ENCODE assay signal across 24 cellular contexts in genomic region chr14:55957950-55958349, GRCh38.
A peak's percentile ranks its signal among the peaks of the same experiment; 100 is the strongest.
DNase-seq lines count a peak whose midpoint lies in the region; ATAC-seq lines count a peak whose summit lies in the region.
"Had no signal": no experiment of that assay in that cellular context is flagged by ENCODE, and none has a peak within 500 bp of the region (broad histone marks: within the 10 kb centered on the region; RNA-seq: fewer than 3 reads in every experiment).

No MANE protein-coding gene starts in this region.

- ATAC-seq in HG02610 (IDR thresholded peaks at IDR 0.05; ENCODE audit: unreplicated experiment) = no peak
- ATAC-seq: activated CD4-positive, alpha-beta T cell treated with anti-CD3 and anti-CD28 coated beads for 36 hours; CD8-positive, alpha-beta T cell; effector memory CD8-positive, alpha-beta T cell; heart right ventricle; stimulated activated naive CD8-positive, alpha-beta T cell treated with anti-CD3 and anti-CD28 coated beads, Interleukin-15, Interleukin-2, amounts not matched to agents 100 U/mL and 50 U/mL, for 24 hours had no signal

- peaks cover 16% of the 10 kb centered on the region for H3K27me3 Mint-ChIP-seq in activated naive CD4-positive, alpha-beta T cell treated with anti-CD3 and anti-CD28 coated beads, Interleukin-2, amount 10 ng/mL, durations not matched to agents 7 days and 5 days

- H3K9me3 ChIP-seq in HUES48 (ENCODE audit: control insufficient read depth, insufficient read depth, low read length) (no peaks in the 10 kb centered on the region), SJCRH30 (replicated peaks) (no peaks in the 10 kb centered on the region)
- H3K9me3 ChIP-seq: heart right ventricle had no signal

- H3K27ac Mint-ChIP-seq in activated naive CD4-positive, alpha-beta T cell treated with anti-CD3 and anti-CD28 coated beads, Interleukin-2, amount 10 ng/mL, durations not matched to agents 7 days and 5 days = no peak overlapping the region
- H3K27ac Mint-ChIP-seq: activated CD4-positive, alpha-beta T cell treated with anti-CD3 and anti-CD28 coated beads for 36 hours; CD8-positive, alpha-beta T cell; effector memory CD8-positive, alpha-beta T cell; type B pancreatic cell had no signal

- peak overlapping the region; percentile 49; the same call in 1 of the 2 replicates for H3K9ac ChIP-seq in HUES48 (ENCODE audit: low read depth, low read length)

- peaks cover 46% of the 10 kb centered on the region for H3K4me1 ChIP-seq in HUES48 (ENCODE audit: control insufficient read depth, insufficient read depth, low read length)
- H3K4me1 ChIP-seq in SJCRH30 = no peaks in the 10 kb centered on the region
- H3K4me1 ChIP-seq: heart right ventricle had no signal

- no peaks in the 10 kb centered on the region for H3K4me1 Mint-ChIP-seq in activated naive CD4-positive, alpha-beta T cell treated with anti-CD3 and anti-CD28 coated beads, Interleukin-2, amount 10 ng/mL, durations not matched to agents 7 days and 5 days
- H3K4me1 Mint-ChIP-seq: activated CD4-positive, alpha-beta T cell treated with anti-CD3 and anti-CD28 coated beads for 36 hours had no signal

- no peaks in the 10 kb centered on the region for H3K9me3 Mint-ChIP-seq in activated naive CD4-positive, alpha-beta T cell treated with anti-CD3 and anti-CD28 coated beads, Interleukin-2, amount 10 ng/mL, durations not matched to agents 7 days and 5 days
- H3K9me3 Mint-ChIP-seq: CD8-positive, alpha-beta T cell; effector memory CD8-positive, alpha-beta T cell; type B pancreatic cell had no signal

- H3K36me3 ChIP-seq in HUES48 (ENCODE audit: control insufficient read depth, insufficient read depth, low read length) (no peaks in the 10 kb centered on the region), SJCRH30 (no peaks in the 10 kb centered on the region)
- H3K36me3 ChIP-seq: heart right ventricle had no signal

- H3K27me3 ChIP-seq in HUES48 (ENCODE audit: control insufficient read depth, insufficient read depth, low read length) (no peaks in the 10 kb centered on the region), SJCRH30 (no peaks in the 10 kb centered on the region)

- DNase-seq in SJCRH30 = peak; percentile 6 to 40
- DNase-seq in iPS DF 4.7 (ENCODE audit: extremely low read depth, low spot score) = peak; percentile 68
- peak; percentile 59 for DNase-seq in pons (ENCODE audit: low spot score)
- DNase-seq in activated CD4-positive, alpha-beta T cell treated with anti-CD3 and anti-CD28 coated beads, Interleukin-2, amount 50 U/mL, for 1 hour = no peak
- DNase-seq in activated naive CD4-positive, alpha-beta T cell treated with anti-CD3 and anti-CD28 coated beads, Interleukin-2, amount 10 ng/mL, durations not matched to agents 7 days and 5 days = no peak
- DNase-seq: activated CD4-positive, alpha-beta T cell treated with anti-CD3 and anti-CD28 coated beads for 36 hours; activated CD8-positive, alpha-beta memory T cell treated with anti-CD3 and anti-CD28 coated beads, Interleukin-2, amount 50 U/mL, for 4 hours; activated effector memory CD4-positive, alpha-beta T cell treated with anti-CD3 and anti-CD28 coated beads, Interleukin-2, amount 50 U/mL, for 16 hours; CD8-positive, alpha-beta T cell; cerebellar nuclear complex; DMS79; effector memory CD8-positive, alpha-beta T cell; GOT3; heart right ventricle; KG1; NCI-H2171 treated with DMSO at 0.1 percent for 48 hours; occipital lobe; stimulated activated CD4-positive, alpha-beta T cell treated with anti-CD3 and anti-CD28 coated beads, Interleukin-1b, Interleukin-23, amount 100 ng/mL, for 48 hours; stimulated activated naive CD8-positive, alpha-beta T cell treated with anti-CD3 and anti-CD28 coated beads, Interleukin-15, Interleukin-2, amounts not matched to agents 100 U/mL and 50 U/mL, for 24 hours had no signal

- H3K36me3 Mint-ChIP-seq in activated naive CD4-positive, alpha-beta T cell treated with anti-CD3 and anti-CD28 coated beads, Interleukin-2, amount 10 ng/mL, durations not matched to agents 7 days and 5 days = no peaks in the 10 kb centered on the region
- H3K36me3 Mint-ChIP-seq: CD8-positive, alpha-beta T cell; type B pancreatic cell had no signal

- H3K4me3 Mint-ChIP-seq in activated naive CD4-positive, alpha-beta T cell treated with anti-CD3 and anti-CD28 coated beads, Interleukin-2, amount 10 ng/mL, durations not matched to agents 7 days and 5 days = no peak overlapping the region
- H3K4me3 Mint-ChIP-seq: activated CD4-positive, alpha-beta T cell treated with anti-CD3 and anti-CD28 coated beads for 36 hours; CD8-positive, alpha-beta T cell; effector memory CD8-positive, alpha-beta T cell; type B pancreatic cell had no signal

- CTCF ChIA-PET in activated naive CD4-positive, alpha-beta T cell treated with anti-CD3 and anti-CD28 coated beads, Interleukin-2, amount 10 ng/mL, durations not matched to agents 7 days and 5 days (lab: Charles Lee) = no interaction called here

- H3K4me3 ChIP-seq in HUES48 (ENCODE audit: low read depth, low read length) (peak overlapping the region; percentile 46), SJCRH30 (no peak overlapping the region)
- H3K4me3 ChIP-seq: heart right ventricle had no signal

- H3K27ac ChIP-seq in HUES48 (ENCODE audit: low read depth, low read length) = peak overlapping the region; percentile 83
- no peak overlapping the region for H3K27ac ChIP-seq in SJCRH30
- H3K27ac ChIP-seq: heart right ventricle, HL-60, RWPE1 had no signal

Comparison
In these comparisons a context has a peak if more than half of its experiments do, and no peak if none do; other contexts are left out.
1. DNase-seq: peak in SJCRH30 (2 of 2), iPS DF 4.7 (single experiment) and pons (single experiment); none in activated CD4-positive, alpha-beta T cell treated with anti-CD3 and anti-CD28 coated beads, Interleukin-2, amount 50 U/mL, for 1 hour (single experiment) and activated naive CD4-positive, alpha-beta T cell treated with anti-CD3 and anti-CD28 coated beads, Interleukin-2, amount 10 ng/mL, durations not matched to agents 7 days and 5 days (single experiment).